ENCODE assay signal across 38 cellular contexts in genomic region chr4:70240192-70240591, GRCh38. TPM values are rescaled to one million over a fixed set of nuclear protein-coding genes. Genes with fewer than 3 reads are reported as not detected.
DNase-seq lines count a peak whose midpoint lies in the region; ATAC-seq and TF ChIP-seq lines count a peak whose summit lies in the region.
"Had no signal": no experiment of that assay in that cellular context is flagged by ENCODE, and none has a peak within 500 bp of the region (broad histone marks: within the 10 kb centered on the region; RNA-seq: fewer than 3 reads in every experiment).

No MANE protein-coding gene starts in this region.

- H3K4me3 ChIP-seq in cardiac muscle cell (no peak overlapping the region), fibroblast of the aortic adventitia (ENCODE audit: low read depth, low read length) (no peak overlapping the region)
- H3K4me3 ChIP-seq: body of pancreas, esophagus muscularis mucosa, gastroesophageal sphincter, GM23248, left lung, transverse colon had no signal

- intact Hi-C loops in left ventricle myocardium superior (cut with micrococcal nuclease): no loop called here

- TF ChIP-seq CTCF in cardiac muscle cell (IDR thresholded peaks at IDR 0.05; ENCODE audit: low read depth, low read length) (no peak), fibroblast of the aortic adventitia (IDR thresholded peaks at IDR 0.05; ENCODE audit: insufficient read depth, low read length) (no peak), mesothelial cell of epicardium (IDR thresholded peaks at IDR 0.05; ENCODE audit: unreplicated experiment) (no peak)

- peaks cover 11% of the 10 kb centered on the region for H3K4me1 ChIP-seq in cardiac muscle cell (ENCODE audit: low read depth)
- H3K4me1 ChIP-seq: gastroesophageal sphincter, left lung, transverse colon had no signal

- H3K4me1 Mint-ChIP-seq in mesothelial cell of epicardium: peaks cover 27% of the 10 kb centered on the region
- H3K4me1 Mint-ChIP-seq: activated naive CD8-positive, alpha-beta T cell treated with anti-CD3 and anti-CD28 coated beads, Interleukin-2, amount 10 ng/mL, durations not matched to agents 7 days and 5 days; CD14-positive monocyte; immature natural killer cell; naive B cell; T-helper 17 cell had no signal

- no peak overlapping the region for H3K4me3 Mint-ChIP-seq in mesothelial cell of epicardium
- H3K4me3 Mint-ChIP-seq: activated naive CD8-positive, alpha-beta T cell treated with anti-CD3 and anti-CD28 coated beads, Interleukin-2, amount 10 ng/mL, durations not matched to agents 7 days and 5 days; activated T-cell treated with anti-CD3 and anti-CD28 coated beads, Interleukin-2, amount 50 U/mL, for 24 hours; CD14-positive monocyte; HFFc6; immature natural killer cell; naive B cell; T-helper 17 cell had no signal

- H3K27me3 Mint-ChIP-seq in mesothelial cell of epicardium (ENCODE audit: low read depth): no peaks in the 10 kb centered on the region
- H3K27me3 Mint-ChIP-seq: activated naive CD8-positive, alpha-beta T cell treated with anti-CD3 and anti-CD28 coated beads, Interleukin-2, amount 10 ng/mL, durations not matched to agents 7 days and 5 days; activated T-cell treated with anti-CD3 and anti-CD28 coated beads, Interleukin-2, amount 50 U/mL, for 24 hours; naive B cell; T-helper 17 cell had no signal

- H3K27ac Mint-ChIP-seq in mesothelial cell of epicardium: peak overlapping the region; percentile 66
- H3K27ac Mint-ChIP-seq: activated naive CD8-positive, alpha-beta T cell treated with anti-CD3 and anti-CD28 coated beads, Interleukin-2, amount 10 ng/mL, durations not matched to agents 7 days and 5 days; activated T-cell treated with anti-CD3 and anti-CD28 coated beads, Interleukin-2, amount 50 U/mL, for 24 hours; CD14-positive monocyte; HFFc6; immature natural killer cell; naive B cell; T-helper 17 cell had no signal

- peak overlapping the region; percentile 47 for H3K27ac ChIP-seq in cardiac muscle cell
- H3K27ac ChIP-seq: body of pancreas, esophagus muscularis mucosa, gastroesophageal sphincter, GM23248, left lung, transverse colon had no signal

- no peaks in the 10 kb centered on the region for H3K36me3 ChIP-seq in cardiac muscle cell
- H3K36me3 ChIP-seq: esophagus muscularis mucosa, gastroesophageal sphincter, left lung, transverse colon had no signal

- ATAC-seq in left ventricle myocardium superior (no peak), HG03378 (IDR thresholded peaks at IDR 0.05; ENCODE audit: unreplicated experiment) (no peak)
- ATAC-seq: body of pancreas, gastroesophageal sphincter, left lung, Panc1, T-helper 17 cell had no signal

- no peaks in the 10 kb centered on the region for H3K9me3 Mint-ChIP-seq in mesothelial cell of epicardium
- H3K9me3 Mint-ChIP-seq: activated naive CD8-positive, alpha-beta T cell treated with anti-CD3 and anti-CD28 coated beads, Interleukin-2, amount 10 ng/mL, durations not matched to agents 7 days and 5 days; activated T-cell treated with anti-CD3 and anti-CD28 coated beads, Interleukin-2, amount 50 U/mL, for 24 hours; CD14-positive monocyte; naive B cell had no signal

- peak; percentile 13 to 59 for DNase-seq in cardiac muscle cell (ENCODE audit: low read depth in 1 of 2, low spot score in 1 of 2)
- no peak for DNase-seq in left ventricle myocardium superior
- peak; percentile 16 for DNase-seq in fibroblast of the aortic adventitia (ENCODE audit: low read depth)
- no peak for DNase-seq in mesothelial cell of epicardium (ENCODE audit: low spot score in 2 of 2, unreplicated experiment in 2 of 2)
- no peak for DNase-seq in GM03348 (ENCODE audit: low spot score)
- no peak for DNase-seq in globus pallidus (ENCODE audit: low spot score)
- DNase-seq in HuH-7 (ENCODE audit: low spot score): no peak
- DNase-seq: 8988T; activated CD4-positive, CD25-positive, alpha-beta regulatory T cell; activated gamma-delta T cell; activated naive CD8-positive, alpha-beta T cell treated with anti-CD3 and anti-CD28 coated beads, Interleukin-2, amount 10 ng/mL, durations not matched to agents 7 days and 5 days; activated T-cell treated with anti-CD3 and anti-CD28 coated beads, Interleukin-2, amount 50 U/mL, for 24 hours; cerebellar nuclear complex; DMS79 treated with DMSO at 0.1 percent for 48 hours; GM23248; HFFc6; hypothalamus; immature natural killer cell; left lung; midbrain; naive B cell; NCI-H1417 treated with DMSO at 0.1 percent for 48 hours; NCI-H2081 treated with DMSO at 0.1 percent for 48 hours; nucleus accumbens; SHP77; stimulated activated CD4-positive, alpha-beta T cell treated with anti-CD3 and anti-CD28 coated beads, Interleukin-15, amount 100 ng/mL, for 24 hours; stimulated activated CD4-positive, alpha-beta T cell treated with anti-CD3 and anti-CD28 coated beads, Interleukin-4, amount 100 ng/mL, for 4 hours; T-helper 17 cell; transverse colon had no signal

- H3K27me3 ChIP-seq in cardiac muscle cell: no peaks in the 10 kb centered on the region
- H3K27me3 ChIP-seq: body of pancreas, esophagus muscularis mucosa, gastroesophageal sphincter, left lung, transverse colon had no signal

- H3K9me3 ChIP-seq in cardiac muscle cell (ENCODE audit: low read depth): no peaks in the 10 kb centered on the region
- H3K9me3 ChIP-seq: body of pancreas, esophagus muscularis mucosa, gastroesophageal sphincter, left lung, transverse colon had no signal

- H3K36me3 Mint-ChIP-seq in mesothelial cell of epicardium: no peaks in the 10 kb centered on the region
- H3K36me3 Mint-ChIP-seq: activated naive CD8-positive, alpha-beta T cell treated with anti-CD3 and anti-CD28 coated beads, Interleukin-2, amount 10 ng/mL, durations not matched to agents 7 days and 5 days; CD14-positive monocyte; immature natural killer cell; naive B cell had no signal

RNA-seq across cellular contexts. Expression of gene CSN3, which starts 2.2 kb away (rescaled TPM):
- not detected in 2 replicates for total RNA-seq in cardiac muscle cell
- polyA plus RNA-seq in cardiac muscle cell: not detected in 2 replicates
- not detected for total RNA-seq in left ventricle myocardium superior
- not detected in 2 replicates for total RNA-seq in fibroblast of the aortic adventitia (ENCODE audit: low replicate concordance)
- total RNA-seq in mesothelial cell of epicardium: not detected in 3 replicates
- total RNA-seq: activated naive CD8-positive, alpha-beta T cell treated with anti-CD3 and anti-CD28 coated beads, Interleukin-2, amount 10 ng/mL, durations not matched to agents 7 days and 5 days; body of pancreas; dermis microvascular lymphatic vessel endothelial cell; esophagus muscularis mucosa; gastroesophageal sphincter; GM23248; HFFc6; left lung; pulmonary artery endothelial cell; subcutaneous adipose tissue; T-helper 17 cell; transverse colon had no signal
- polyA plus RNA-seq: CD14-positive monocyte, GM23248, immature natural killer cell had no signal

RNA-seq across cellular contexts. Expression of gene FDCSP, which starts 14.3 kb away (rescaled TPM):
- not detected in 2 replicates for total RNA-seq in cardiac muscle cell
- not detected in 2 replicates for polyA plus RNA-seq in cardiac muscle cell
- total RNA-seq in left ventricle myocardium superior: not detected
- not detected in 2 replicates for total RNA-seq in fibroblast of the aortic adventitia (ENCODE audit: low replicate concordance)
- 0.72 to 1.5 TPM (median 0.75 TPM) in 3 replicates for total RNA-seq in mesothelial cell of epicardium
- total RNA-seq: activated naive CD8-positive, alpha-beta T cell treated with anti-CD3 and anti-CD28 coated beads, Interleukin-2, amount 10 ng/mL, durations not matched to agents 7 days and 5 days; body of pancreas; dermis microvascular lymphatic vessel endothelial cell; esophagus muscularis mucosa; GM23248; HFFc6; left lung; pulmonary artery endothelial cell; subcutaneous adipose tissue; T-helper 17 cell had no signal
- polyA plus RNA-seq: CD14-positive monocyte, GM23248, immature natural killer cell had no signal

RNA-seq across cellular contexts. Expression of gene ODAM, which starts 44.7 kb away (rescaled TPM):
- total RNA-seq in cardiac muscle cell: 21.1 and 24.6 TPM in 2 replicates
- polyA plus RNA-seq in cardiac muscle cell: 56.4 and 64.5 TPM in 2 replicates
- total RNA-seq in left ventricle myocardium superior: not detected
- not detected in 2 replicates for total RNA-seq in fibroblast of the aortic adventitia (ENCODE audit: low replicate concordance)
- total RNA-seq in mesothelial cell of epicardium: 2.8 to 3.2 TPM (median 3.1 TPM) in 3 replicates
- total RNA-seq: activated naive CD8-positive, alpha-beta T cell treated with anti-CD3 and anti-CD28 coated beads, Interleukin-2, amount 10 ng/mL, durations not matched to agents 7 days and 5 days; dermis microvascular lymphatic vessel endothelial cell; GM23248; HFFc6; pulmonary artery endothelial cell; subcutaneous adipose tissue; T-helper 17 cell had no signal
- polyA plus RNA-seq: CD14-positive monocyte, GM23248, immature natural killer cell had no signal

Comparison
In these comparisons a context has a peak if more than half of its experiments do, and no peak if none do; other contexts are left out.
1. DNase-seq: peak in cardiac muscle cell (2 of 2) and fibroblast of the aortic adventitia (single experiment); none in left ventricle myocardium superior (single experiment), mesothelial cell of epicardium (0 of 2), GM03348 (single experiment), globus pallidus (single experiment) and HuH-7 (single experiment).